ENCODE assay signal across 25 cellular contexts in genomic region chr7:139481364-139481763, GRCh38. TPM values are rescaled to one million over a fixed set of nuclear protein-coding genes. Genes with fewer than 3 reads are reported as not detected.
"Had no signal": no experiment of that assay in that cellular context is flagged by ENCODE, and none has a peak within 500 bp of the region (broad histone marks: within the 10 kb centered on the region; RNA-seq: fewer than 3 reads in every experiment).

No MANE protein-coding gene starts in this region.

- H3K36me3 ChIP-seq: MG63 had no signal

- H3K9me3 ChIP-seq: MG63 had no signal

- H3K9me3 Mint-ChIP-seq: activated CD4-positive, alpha-beta memory T cell treated with anti-CD3 and anti-CD28 coated beads for 36 hours; activated CD4-positive, alpha-beta T cell treated with anti-CD3 and anti-CD28 coated beads, Interleukin-2, amount 10 ng/mL, durations not matched to agents 7 days and 5 days; activated naive CD4-positive, alpha-beta T cell treated with anti-CD3 and anti-CD28 coated beads for 36 hours; activated T-helper 17 cell treated with anti-CD3 and anti-CD28 coated beads, Interleukin-2, amount 50 U/mL, for 72 hours had no signal

- H3K4me3 ChIP-seq: MG63, PC-9 had no signal

- ATAC-seq: activated T-helper 17 cell treated with anti-CD3 and anti-CD28 coated beads, Interleukin-2, amount 50 U/mL, for 72 hours; T-helper 17 cell had no signal

- DNase-seq: activated CD4-positive, alpha-beta memory T cell treated with anti-CD3 and anti-CD28 coated beads for 36 hours; activated CD4-positive, alpha-beta T cell treated with anti-CD3 and anti-CD28 coated beads, Interleukin-2, amount 10 ng/mL, durations not matched to agents 7 days and 5 days; activated CD4-positive, CD25-positive, alpha-beta regulatory T cell; activated CD8-positive, alpha-beta memory T cell treated with anti-CD3 and anti-CD28 coated beads for 24 hours; activated gamma-delta T cell; activated naive CD4-positive, alpha-beta T cell treated with anti-CD3 and anti-CD28 coated beads for 36 hours; activated T-cell treated with anti-CD3 and anti-CD28 coated beads, Interleukin-2, amount 50 U/mL, for 48 hours; amygdala; MG63; MV-4-11; NCI-H1105; NCI-H1436; NCI-H1694 treated with DMSO at 0.1 percent for 48 hours; NCI-H2029 treated with DMSO at 0.1 percent for 48 hours; NCI-H345; NCI-H510A; NCI-H69; PC-9; SIG-M5; T-helper 17 cell; T1000 had no signal

- H3K4me3 Mint-ChIP-seq: activated CD4-positive, alpha-beta memory T cell treated with anti-CD3 and anti-CD28 coated beads for 36 hours had no signal

- H3K27ac ChIP-seq: PC-9 had no signal

- H3K4me1 Mint-ChIP-seq: activated T-helper 17 cell treated with anti-CD3 and anti-CD28 coated beads, Interleukin-2, amount 50 U/mL, for 72 hours; brain had no signal

- H3K27ac Mint-ChIP-seq: activated CD4-positive, alpha-beta memory T cell treated with anti-CD3 and anti-CD28 coated beads for 36 hours; activated CD4-positive, alpha-beta T cell treated with anti-CD3 and anti-CD28 coated beads, Interleukin-2, amount 10 ng/mL, durations not matched to agents 7 days and 5 days; activated naive CD4-positive, alpha-beta T cell treated with anti-CD3 and anti-CD28 coated beads for 36 hours; activated naive CD8-positive, alpha-beta T cell; activated T-helper 17 cell treated with anti-CD3 and anti-CD28 coated beads, Interleukin-2, amount 50 U/mL, for 72 hours; brain; T-helper 17 cell had no signal

- H3K36me3 Mint-ChIP-seq: activated CD4-positive, alpha-beta memory T cell treated with anti-CD3 and anti-CD28 coated beads for 36 hours; activated naive CD8-positive, alpha-beta T cell; brain had no signal

RNA-seq across cellular contexts. Expression of gene KLRG2, which starts 2.1 kb away (rescaled TPM):
- total RNA-seq: activated CD4-positive, alpha-beta T cell treated with anti-CD3 and anti-CD28 coated beads, Interleukin-2, amount 10 ng/mL, durations not matched to agents 7 days and 5 days; activated T-helper 17 cell treated with anti-CD3 and anti-CD28 coated beads, Interleukin-2, amount 50 U/mL, for 72 hours; T-helper 17 cell had no signal

RNA-seq across cellular contexts. Expression of gene CLEC2L, which starts 42.1 kb away (rescaled TPM):
- total RNA-seq: activated CD4-positive, alpha-beta memory T cell treated with anti-CD3 and anti-CD28 coated beads for 36 hours; activated CD4-positive, alpha-beta T cell treated with anti-CD3 and anti-CD28 coated beads, Interleukin-2, amount 10 ng/mL, durations not matched to agents 7 days and 5 days; activated naive CD4-positive, alpha-beta T cell treated with anti-CD3 and anti-CD28 coated beads for 36 hours; activated T-helper 17 cell treated with anti-CD3 and anti-CD28 coated beads, Interleukin-2, amount 50 U/mL, for 72 hours; astrocyte; PC-9 had no signal
